1 cellular context compared by ENCODE assay signal in genomic region chr13:78595819-78596700, GRCh38.
A peak's percentile ranks its signal among the peaks of the same experiment; 100 is the strongest.
TF ChIP-seq lines count a peak whose summit lies in the region.

No MANE protein-coding gene starts in this region.

TF ChIP-seq in HepG2, 621 proteins besides CTCF, POLR2A, EP300 and RAD21 (continued from another document and continues in another):
- no peak for TF ChIP-seq ZBTB40 (IDR thresholded peaks at IDR 0.05)
- TF ChIP-seq ZBTB40 (CRISPR knock-in tag; IDR thresholded peaks at IDR 0.05): no peak
- TF ChIP-seq ZNF180 (CRISPR knock-in tag; IDR thresholded peaks at IDR 0.05; ENCODE audit: borderline replicate concordance, low read depth): no peak
- TF ChIP-seq ZNF740 (CRISPR knock-in tag; IDR thresholded peaks at IDR 0.05): no peak
- no peak for TF ChIP-seq HES4 (CRISPR knock-in tag; IDR thresholded peaks at IDR 0.05; ENCODE audit: borderline replicate concordance)
- no peak for TF ChIP-seq KLF12 (CRISPR knock-in tag; IDR thresholded peaks at IDR 0.05; ENCODE audit: borderline replicate concordance)
- no peak for TF ChIP-seq ZNF776 (CRISPR knock-in tag; IDR thresholded peaks at IDR 0.05)
- no peak for TF ChIP-seq ZFP37 (CRISPR knock-in tag; IDR thresholded peaks at IDR 0.05; ENCODE audit: borderline replicate concordance)
- no peak for TF ChIP-seq ETV6 (CRISPR knock-in tag; conservative IDR thresholded peaks at IDR 0.05)
- TF ChIP-seq ZNF605 (CRISPR knock-in tag; IDR thresholded peaks at IDR 0.05): 0 out of 2 replicates have a peak, but pooled peaks have one; percentile 19
- no peak for TF ChIP-seq CHD2 (IDR thresholded peaks at IDR 0.05; ENCODE audit: low read depth, low read length)
- TF ChIP-seq ZNF18 (CRISPR knock-in tag; IDR thresholded peaks at IDR 0.05; ENCODE audit: insufficient replicate concordance): no peak
- TF ChIP-seq THAP11 (CRISPR knock-in tag; IDR thresholded peaks at IDR 0.05): no peak
- no peak for TF ChIP-seq ZNF510 (CRISPR knock-in tag; IDR thresholded peaks at IDR 0.05; ENCODE audit: low read depth)
- peak; percentile 64; the same call in 1 of the 2 replicates for TF ChIP-seq ZNF800 (CRISPR knock-in tag; IDR thresholded peaks at IDR 0.05)
- peak; percentile 70 for TF ChIP-seq ZNF687 (CRISPR knock-in tag; IDR thresholded peaks at IDR 0.05)
- TF ChIP-seq RAD51 (IDR thresholded peaks at IDR 0.05; ENCODE audit: borderline replicate concordance): no peak
- TF ChIP-seq NBN (conservative IDR thresholded peaks at IDR 0.05): no peak
- no peak for TF ChIP-seq MTF2 (CRISPR knock-in tag; IDR thresholded peaks at IDR 0.05; ENCODE audit: borderline replicate concordance)
- peak; percentile 38; the same call in 1 of the 2 replicates for TF ChIP-seq ZFX (CRISPR knock-in tag; IDR thresholded peaks at IDR 0.05; ENCODE audit: low read depth)
- TF ChIP-seq PRMT3 (CRISPR knock-in tag; IDR thresholded peaks at IDR 0.05; ENCODE audit: borderline replicate concordance, low read depth): no peak
- no peak for TF ChIP-seq MTERF4 (CRISPR knock-in tag; IDR thresholded peaks at IDR 0.05)
- TF ChIP-seq ATRX (CRISPR knock-in tag; IDR thresholded peaks at IDR 0.05; ENCODE audit: borderline replicate concordance): no peak
- no peak for TF ChIP-seq TFAP4 (IDR thresholded peaks at IDR 0.05; ENCODE audit: borderline replicate concordance, low read depth)
- no peak for TF ChIP-seq CBX2 (IDR thresholded peaks at IDR 0.05; ENCODE audit: low read depth, low read length)
- TF ChIP-seq CBX2 (CRISPR knock-in tag; IDR thresholded peaks at IDR 0.05; ENCODE audit: low read depth): no peak
- no peak for TF ChIP-seq ZNF333 (CRISPR knock-in tag; IDR thresholded peaks at IDR 0.05; ENCODE audit: borderline replicate concordance)
- TF ChIP-seq POGZ (CRISPR knock-in tag; IDR thresholded peaks at IDR 0.05): 0 out of 2 replicates have a peak, but pooled peaks have one; percentile 31
- TF ChIP-seq ZNF121 (CRISPR knock-in tag; IDR thresholded peaks at IDR 0.05): no peak
- TF ChIP-seq ERF (CRISPR knock-in tag; IDR thresholded peaks at IDR 0.05): no peak
- no peak for TF ChIP-seq ZNF251 (CRISPR knock-in tag; IDR thresholded peaks at IDR 0.05)
- no peak for TF ChIP-seq ZNF274 (CRISPR knock-in tag; IDR thresholded peaks at IDR 0.05)
- TF ChIP-seq MAFF (IDR thresholded peaks at IDR 0.05; ENCODE audit: low read depth, low read length): no peak
- no peak for TF ChIP-seq FOXO1 (CRISPR knock-in tag; IDR thresholded peaks at IDR 0.05)
- TF ChIP-seq ZNF710 (CRISPR knock-in tag; IDR thresholded peaks at IDR 0.05; ENCODE audit: borderline replicate concordance): no peak
- TF ChIP-seq NR2F2 (IDR thresholded peaks at IDR 0.05; ENCODE audit: borderline replicate concordance, low read depth): no peak
- TF ChIP-seq NCOR1 (IDR thresholded peaks at IDR 0.05; ENCODE audit: borderline replicate concordance, low read length): no peak
- no peak for TF ChIP-seq BCL6 (CRISPR knock-in tag; IDR thresholded peaks at IDR 0.05)
- no peak for TF ChIP-seq TP53 (CRISPR knock-in tag; conservative IDR thresholded peaks at IDR 0.05)
- no peak for TF ChIP-seq PHF5A (CRISPR knock-in tag; IDR thresholded peaks at IDR 0.05; ENCODE audit: low read depth, unreplicated experiment)
- no peak for TF ChIP-seq SMARCE1 (IDR thresholded peaks at IDR 0.05; ENCODE audit: borderline replicate concordance)
- no peak for TF ChIP-seq ZNF431 (CRISPR knock-in tag; IDR thresholded peaks at IDR 0.05; ENCODE audit: borderline replicate concordance, low read depth)
